In the genomic region with DNA sequence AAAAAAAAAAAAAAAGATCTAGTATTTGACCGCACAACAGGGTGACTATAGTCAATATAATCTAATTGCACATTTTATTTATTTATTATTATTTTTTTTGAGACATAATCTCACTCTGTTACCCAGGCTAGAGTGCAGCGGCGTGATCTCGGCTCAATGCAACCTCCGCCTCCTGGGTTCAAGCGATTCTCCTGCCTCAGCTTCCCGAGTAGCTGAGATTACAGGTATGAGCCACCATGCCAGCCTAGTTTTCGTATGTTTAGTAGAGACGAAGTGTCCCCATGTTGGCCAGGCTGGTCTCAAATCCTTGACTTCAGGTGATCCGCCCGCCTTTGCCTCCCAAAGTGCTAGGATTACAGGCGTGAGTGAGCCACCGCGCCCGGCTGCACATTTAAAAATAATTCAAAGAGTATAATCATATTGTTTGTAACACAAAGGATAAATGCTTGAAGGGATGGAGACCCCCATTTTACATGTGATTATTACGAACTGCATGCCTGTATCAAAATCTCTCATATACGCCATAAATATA, we compare ENCODE assay signal across 2 cellular contexts.
TF ChIP-seq lines count a peak whose summit lies in the region.

No MANE protein-coding gene starts in this region.

TF ChIP-seq in liver, 16 proteins besides CTCF, POLR2A, EP300 and RAD21:
- TF ChIP-seq EGR1 (IDR thresholded peaks at IDR 0.05; ENCODE audit: low read depth in 2 of 2) (no peak), TAF1 (conservative IDR thresholded peaks at IDR 0.05) (no peak), NR2F2 (IDR thresholded peaks at IDR 0.05) (no peak), FOXA2 (IDR thresholded peaks at IDR 0.05) (no peak), HNF4G (IDR thresholded peaks at IDR 0.05) (no peak), YY1 (IDR thresholded peaks at IDR 0.05) (no peak), FOXA1 (IDR thresholded peaks at IDR 0.05) (no peak), JUND (IDR thresholded peaks at IDR 0.05) (no peak), GABPA (IDR thresholded peaks at IDR 0.05 in 1 of 2, conservative IDR thresholded peaks at IDR 0.05 in 1 of 2) (no peak)
- TF ChIP-seq, protein P1, sequence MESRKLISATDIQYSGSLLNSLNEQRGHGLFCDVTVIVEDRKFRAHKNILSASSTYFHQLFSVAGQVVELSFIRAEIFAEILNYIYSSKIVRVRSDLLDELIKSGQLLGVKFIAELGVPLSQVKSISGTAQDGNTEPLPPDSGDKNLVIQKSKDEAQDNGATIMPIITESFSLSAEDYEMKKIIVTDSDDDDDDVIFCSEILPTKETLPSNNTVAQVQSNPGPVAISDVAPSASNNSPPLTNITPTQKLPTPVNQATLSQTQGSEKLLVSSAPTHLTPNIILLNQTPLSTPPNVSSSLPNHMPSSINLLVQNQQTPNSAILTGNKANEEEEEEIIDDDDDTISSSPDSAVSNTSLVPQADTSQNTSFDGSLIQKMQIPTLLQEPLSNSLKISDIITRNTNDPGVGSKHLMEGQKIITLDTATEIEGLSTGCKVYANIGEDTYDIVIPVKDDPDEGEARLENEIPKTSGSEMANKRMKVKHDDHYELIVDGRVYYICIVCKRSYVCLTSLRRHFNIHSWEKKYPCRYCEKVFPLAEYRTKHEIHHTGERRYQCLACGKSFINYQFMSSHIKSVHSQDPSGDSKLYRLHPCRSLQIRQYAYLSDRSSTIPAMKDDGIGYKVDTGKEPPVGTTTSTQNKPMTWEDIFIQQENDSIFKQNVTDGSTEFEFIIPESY (IDR thresholded peaks at IDR 0.05) = no peak
- TF ChIP-seq, protein P2, sequence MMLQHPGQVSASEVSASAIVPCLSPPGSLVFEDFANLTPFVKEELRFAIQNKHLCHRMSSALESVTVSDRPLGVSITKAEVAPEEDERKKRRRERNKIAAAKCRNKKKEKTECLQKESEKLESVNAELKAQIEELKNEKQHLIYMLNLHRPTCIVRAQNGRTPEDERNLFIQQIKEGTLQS (IDR thresholded peaks at IDR 0.05) = no peak
- TF ChIP-seq, protein P3, sequence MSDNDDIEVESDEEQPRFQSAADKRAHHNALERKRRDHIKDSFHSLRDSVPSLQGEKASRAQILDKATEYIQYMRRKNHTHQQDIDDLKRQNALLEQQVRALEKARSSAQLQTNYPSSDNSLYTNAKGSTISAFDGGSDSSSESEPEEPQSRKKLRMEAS (IDR thresholded peaks at IDR 0.05) = no peak

TF ChIP-seq in GM12891, 5 proteins besides CTCF, POLR2A, EP300 and RAD21:
- TF ChIP-seq POLR2AphosphoS5 (IDR thresholded peaks at IDR 0.05; ENCODE audit: low read depth, low read length) = no peak
- TF ChIP-seq PAX5 (IDR thresholded peaks at IDR 0.05; ENCODE audit: insufficient read depth, low read length, severe bottlenecking) = no peak
- TF ChIP-seq POU2F2 (IDR thresholded peaks at IDR 0.05; ENCODE audit: low read depth, low read length) = no peak
- TF ChIP-seq SPI1 (IDR thresholded peaks at IDR 0.05; ENCODE audit: low read depth, low read length) = no peak
- TF ChIP-seq TAF1 (IDR thresholded peaks at IDR 0.05; ENCODE audit: low read depth, low read length) = no peak
